In the genomic region with DNA sequence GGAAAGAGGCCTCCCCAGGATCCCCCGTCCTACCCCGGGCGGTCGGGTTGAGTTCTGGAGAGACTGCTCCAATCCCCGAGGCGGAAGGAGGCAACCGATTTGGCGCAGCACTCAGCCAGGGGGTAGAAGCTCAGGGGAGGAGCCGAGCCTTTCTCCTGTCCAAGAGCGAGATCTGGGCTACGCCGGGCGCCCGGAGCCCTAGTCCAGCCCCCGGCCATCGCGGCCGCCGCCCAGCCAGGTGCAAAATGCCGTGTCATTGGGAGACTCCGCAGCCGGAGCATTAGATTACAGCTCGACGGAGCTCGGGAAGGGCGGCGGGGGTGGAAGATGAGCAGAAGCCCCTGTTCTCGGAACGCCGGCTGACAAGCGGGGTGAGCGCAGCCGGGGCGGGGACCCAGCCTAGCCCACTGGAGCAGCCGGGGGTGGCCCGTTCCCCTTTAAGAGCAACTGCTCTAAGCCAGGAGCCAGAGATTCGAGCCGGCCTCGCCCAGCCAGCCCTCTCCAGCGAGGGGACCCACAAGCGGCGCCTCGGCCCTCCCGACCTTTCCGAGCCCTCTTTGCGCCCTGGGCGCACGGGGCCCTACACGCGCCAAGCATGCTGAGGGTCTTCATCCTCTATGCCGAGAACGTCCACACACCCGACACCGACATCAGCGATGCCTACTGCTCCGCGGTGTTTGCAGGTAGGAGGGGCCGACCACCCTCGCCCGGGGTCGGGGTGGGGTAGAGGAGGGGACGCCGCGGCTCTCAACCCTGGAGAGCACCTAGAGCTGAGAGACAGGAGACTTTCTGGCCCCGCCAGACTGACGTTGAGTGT, we compare ENCODE assay signal across 8 cellular contexts. TPM values are rescaled to one million over a fixed set of nuclear protein-coding genes. Genes with fewer than 3 reads are reported as not detected.
DNase-seq lines count a peak whose midpoint lies in the region; ATAC-seq lines count a peak whose summit lies in the region.

A gene (plus strand): TSS at position 158 of the 817 bp plus-strand sequence.

- ATAC-seq in sciatic nerve (peak; percentile 51), HG03159 (IDR thresholded peaks at IDR 0.05; ENCODE audit: unreplicated experiment) (no peak)

- H3K27ac Mint-ChIP-seq in IgD-negative memory B cell, result no peak within 1 kb of the TSS

- H3K4me3 Mint-ChIP-seq in IgD-negative memory B cell, result peak within 1 kb of the TSS in 3 of 4 donors; percentile 59 to 84 (median 77)

- H3K36me3 Mint-ChIP-seq in IgD-negative memory B cell, result peaks cover 2% of the 10 kb centered on the region

- H3K4me1 Mint-ChIP-seq in IgD-negative memory B cell, result peaks cover 7 to 11% (median 7%) of the 10 kb centered on the region in 3 donors

- H3K27me3 Mint-ChIP-seq in IgD-negative memory B cell, result peaks cover 41% of the 10 kb centered on the region

- peaks cover 47% of the 10 kb centered on the region for H3K27me3 ChIP-seq in iPS-15b (ENCODE audit: control insufficient read depth, insufficient read depth, low read length)

- H3K9me3 Mint-ChIP-seq in IgD-negative memory B cell, result no peaks in the 10 kb centered on the region

- intact Hi-C loops in sciatic nerve (cut with DNase I), result no loop called here

- H3K4me1 ChIP-seq in iPS-15b (ENCODE audit: control insufficient read depth, insufficient read depth, low read length), result peaks cover 30% of the 10 kb centered on the region

- no peak within 1 kb of the TSS for H3K9ac ChIP-seq in iPS-15b (ENCODE audit: low read depth, low read length)

- H3K4me3 ChIP-seq in iPS-15b (ENCODE audit: low read depth, low read length), result peak within 1 kb of the TSS; percentile 64

- H3K36me3 ChIP-seq in iPS-15b (ENCODE audit: control insufficient read depth, insufficient read depth, low read length), result no peaks in the 10 kb centered on the region

- no peaks in the 10 kb centered on the region for H3K9me3 ChIP-seq in iPS-15b (ENCODE audit: control insufficient read depth, insufficient read depth, low read length)

- DNase-seq in AG20443 (ENCODE audit: low spot score) (peak; percentile 65), astrocyte of the hippocampus (ENCODE audit: low read depth, low spot score) (peak; percentile 57), sciatic nerve (ENCODE audit: low spot score) (no peak), cortex of kidney (lab: John Stamatoyannopoulos, UW) (no peak), germinal center (ENCODE audit: low spot score) (no peak)

RNA-seq across cellular contexts. Expression of the gene that starts here (rescaled TPM):
- polyA plus RNA-seq in IgD-negative memory B cell, result 0.34 TPM
- total RNA-seq in sciatic nerve, result 21.8 TPM

Comparison
In these comparisons a context has a peak if more than half of its experiments do, and no peak if none do; other contexts are left out.
1. DNase-seq: peak in AG20443 (single experiment) and astrocyte of the hippocampus (single experiment); none in sciatic nerve (single experiment), cortex of kidney (single experiment) and germinal center (single experiment).